ENCODE assay signal across 5 cellular contexts in genomic region chr16:62370445-62370844, GRCh38.
"Had no signal": no experiment of that assay in that cellular context is flagged by ENCODE, and none has a peak within 500 bp of the region (broad histone marks: within the 10 kb centered on the region; RNA-seq: fewer than 3 reads in every experiment).

No MANE protein-coding gene starts in this region.

- H3K4me3 Mint-ChIP-seq: IgD-negative memory B cell had no signal

- H3K4me3 ChIP-seq: K562 had no signal

- H3K27me3 Mint-ChIP-seq: IgD-negative memory B cell had no signal

- H3K4me1 Mint-ChIP-seq: IgD-negative memory B cell had no signal

- H3K27ac ChIP-seq: HL-60 had no signal

- H3K27ac Mint-ChIP-seq: IgD-negative memory B cell had no signal

- DNase-seq: IMR-90 had no signal

- ATAC-seq: HepG2, K562 had no signal
